8 cellular contexts compared by ENCODE assay signal in genomic region chr7:156949541-156950380, GRCh38. TPM values are rescaled to one million over a fixed set of nuclear protein-coding genes. Genes with fewer than 3 reads are reported as not detected.
DNase-seq lines count a peak whose midpoint lies in the region; ATAC-seq and TF ChIP-seq lines count a peak whose summit lies in the region.

TSS of gene NOM1 (plus strand) at chr7:156949712. CDS start at chr7:156949738, 26 bp downstream.

- peaks cover 22% of the 10 kb centered on the region for H3K36me3 Mint-ChIP-seq in endothelial cell (ENCODE audit: low read depth, unreplicated experiment)

- H3K27me3 Mint-ChIP-seq in endothelial cell (ENCODE audit: unreplicated experiment), result peaks cover 7% of the 10 kb centered on the region

- ATAC-seq in GM19463 (IDR thresholded peaks at IDR 0.05; ENCODE audit: unreplicated experiment), result peak; percentile 96

- in situ Hi-C loops in Caki2 (cut with HindIII; ENCODE audit: low pct_unique_long_range_greater_than_20kb, low sequenced_read_pairs), result no loop called here

- H3K4me3 Mint-ChIP-seq in endothelial cell (ENCODE audit: unreplicated experiment), result peak within 1 kb of the TSS; percentile 97

- no peaks in the 10 kb centered on the region for H3K9me3 Mint-ChIP-seq in endothelial cell (ENCODE audit: unreplicated experiment)

- TF ChIP-seq CTCF in endothelial cell (IDR thresholded peaks at IDR 0.05; ENCODE audit: unreplicated experiment), result peak; percentile 84

- peak; percentile 74 for DNase-seq in Caki2 (ENCODE audit: low read depth)
- peak; percentile 90 for DNase-seq in HK-2 (ENCODE audit: unreplicated experiment)
- peak; percentile 48 for DNase-seq in NOMO-1 treated with DMSO at 0.1 percent for 48 hours (lab: John Stamatoyannopoulos, UW; ENCODE audit: unreplicated experiment)
- peak; percentile 82 to 94 (median 84) for DNase-seq in activated CD8-positive, alpha-beta memory T cell treated with anti-CD3 and anti-CD28 coated beads for 48 hours (ENCODE audit: low read depth in 2 of 3, low spot score in 2 of 3)
- peak; percentile 94 for DNase-seq in endothelial cell (ENCODE audit: low spot score)
- DNase-seq in middle frontal gyrus (ENCODE audit: extremely low spot score, low spot score), result peak; percentile 71
- DNase-seq in stimulated activated CD8-positive, alpha-beta memory T cell treated with anti-CD3 and anti-CD28 coated beads, Interleukin-2, amount 100 ng/mL, for 1 hour (ENCODE audit: low read depth in 2 of 2), result peak; percentile 81 to 86

- H3K27ac Mint-ChIP-seq in endothelial cell (ENCODE audit: unreplicated experiment), result peak within 1 kb of the TSS; percentile 89

- H3K4me1 Mint-ChIP-seq in endothelial cell (ENCODE audit: unreplicated experiment), result peaks cover 47% of the 10 kb centered on the region

RNA-seq across cellular contexts. Expression of gene NOM1, which starts in this region (rescaled TPM):
- total RNA-seq in Caki2 (2014; rRNA removed; shearing (Covaris generic); ENCODE audit: low replicate concordance), result 9.0 and 16.0 TPM in 2 replicates
- 33.6 TPM for total RNA-seq in endothelial cell (ENCODE audit: unreplicated experiment)

Comparison
In these comparisons a context has a peak if more than half of its experiments do, and no peak if none do; other contexts are left out.
1. Peak in every context shown above with its lines: DNase-seq and ATAC-seq.